8 cellular contexts compared by ENCODE assay signal in the genomic region with DNA sequence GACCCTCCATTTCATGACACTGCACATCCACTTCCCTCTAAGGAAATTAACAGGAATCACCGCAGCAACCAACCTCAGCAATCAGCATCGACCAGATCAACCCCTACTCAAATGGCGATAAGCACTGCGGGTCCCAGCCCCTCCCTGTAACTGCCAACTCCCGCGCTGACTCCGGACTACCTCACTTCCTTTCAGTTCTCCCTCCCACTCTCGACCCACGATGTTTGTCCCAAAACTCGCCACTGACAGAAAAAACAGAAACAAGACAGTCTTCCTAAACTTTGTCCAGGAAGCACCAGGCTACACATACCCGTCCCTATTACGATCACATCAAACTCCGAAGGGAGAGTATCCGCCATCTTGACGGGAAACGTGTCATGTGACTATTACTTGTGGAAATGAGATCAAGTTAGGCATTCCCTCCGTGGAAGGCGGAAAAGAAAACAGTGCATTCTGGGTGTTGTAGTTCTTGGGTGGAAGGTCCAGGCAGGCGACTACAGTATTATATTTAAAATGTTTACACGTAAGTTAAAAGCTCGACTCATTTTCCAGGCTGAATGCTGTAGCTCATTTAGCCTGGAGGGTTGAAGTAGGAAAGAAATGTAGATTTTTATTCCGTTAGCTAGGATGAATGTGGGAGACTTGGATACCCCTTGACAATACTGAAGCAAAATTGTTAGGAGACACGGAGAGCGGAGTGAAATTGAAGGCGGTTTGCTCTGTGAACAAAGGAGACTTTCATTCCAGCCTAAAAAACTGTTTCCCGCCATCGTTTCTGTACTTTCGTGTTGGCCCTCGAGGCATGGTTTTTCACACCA. TPM values are rescaled to one million over a fixed set of nuclear protein-coding genes. Genes with fewer than 3 reads are reported as not detected.
DNase-seq lines count a peak whose midpoint lies in the region; ATAC-seq, FAIRE-seq and TF ChIP-seq lines count a peak whose summit lies in the region.

A gene with protein sequence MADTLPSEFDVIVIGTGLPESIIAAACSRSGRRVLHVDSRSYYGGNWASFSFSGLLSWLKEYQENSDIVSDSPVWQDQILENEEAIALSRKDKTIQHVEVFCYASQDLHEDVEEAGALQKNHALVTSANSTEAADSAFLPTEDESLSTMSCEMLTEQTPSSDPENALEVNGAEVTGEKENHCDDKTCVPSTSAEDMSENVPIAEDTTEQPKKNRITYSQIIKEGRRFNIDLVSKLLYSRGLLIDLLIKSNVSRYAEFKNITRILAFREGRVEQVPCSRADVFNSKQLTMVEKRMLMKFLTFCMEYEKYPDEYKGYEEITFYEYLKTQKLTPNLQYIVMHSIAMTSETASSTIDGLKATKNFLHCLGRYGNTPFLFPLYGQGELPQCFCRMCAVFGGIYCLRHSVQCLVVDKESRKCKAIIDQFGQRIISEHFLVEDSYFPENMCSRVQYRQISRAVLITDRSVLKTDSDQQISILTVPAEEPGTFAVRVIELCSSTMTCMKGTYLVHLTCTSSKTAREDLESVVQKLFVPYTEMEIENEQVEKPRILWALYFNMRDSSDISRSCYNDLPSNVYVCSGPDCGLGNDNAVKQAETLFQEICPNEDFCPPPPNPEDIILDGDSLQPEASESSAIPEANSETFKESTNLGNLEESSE (minus strand): TSS at position 385 of the 818 bp plus-strand sequence. CDS start 26 bp downstream, at position 359.

- H3K27ac ChIP-seq in GM23338 (ENCODE audit: low read depth) (peak within 1 kb of the TSS; percentile 65), MM.1S (ENCODE audit: low read length) (peak within 1 kb of the TSS; percentile 68; the same call in 1 of the 2 replicates), pancreas (peak within 1 kb of the TSS; percentile 17 to 80 (median 51)), transverse colon (peak within 1 kb of the TSS; percentile 72 to 87 (median 82))

- no peaks in the 10 kb centered on the region; the same call in 2 of the 3 replicates for H3K4me1 Mint-ChIP-seq in GM23338
- H3K4me1 Mint-ChIP-seq in activated T-helper 2 cell treated with anti-CD3 and anti-CD28 coated beads, Interferon-gamma antibody, Interleukin-2, Interleukin-4, amounts not matched to agents 10 μg/mL and 5 μg/mL and 100 μg/mL, durations not matched to agents 14 hours and 24 hours and 36 hours (ENCODE audit: low read depth): peaks cover 4% of the 10 kb centered on the region

- H3K9me2 ChIP-seq in GM23338 (ENCODE audit: insufficient read depth) (no peaks in the 10 kb centered on the region), MM.1S (replicated peaks; ENCODE audit: insufficient read depth, low read length) (no peaks in the 10 kb centered on the region)

- TF ChIP-seq POLR2A in transverse colon (IDR thresholded peaks at IDR 0.05): peak; percentile 52

- intact Hi-C loops in activated T-helper 2 cell treated with anti-CD3 and anti-CD28 coated beads, Interferon-gamma antibody, Interleukin-2, Interleukin-4, amounts not matched to agents 10 μg/mL and 5 μg/mL and 100 μg/mL, durations not matched to agents 14 hours and 24 hours and 36 hours (cut with micrococcal nuclease): no loop called here
- intact Hi-C loops in pancreas (cut with DNase I): no loop called here
- intact Hi-C loops in transverse colon (cut with DNase I; ENCODE audit: low total_unique reads): no loop called here

- H3K27me3 ChIP-seq in GM23338 (ENCODE audit: insufficient read depth): no peaks in the 10 kb centered on the region
- H3K27me3 ChIP-seq in MM.1S (replicated peaks; ENCODE audit: insufficient read depth, low read length): no peaks in the 10 kb centered on the region
- H3K27me3 ChIP-seq in pancreas: peaks cover 0 to 16% (median 5%) of the 10 kb centered on the region in 4 donors
- no peaks in the 10 kb centered on the region for H3K27me3 ChIP-seq in transverse colon

- FAIRE-seq in pancreas (lab: Jason Lieb, UNC): peak; percentile 53

- no peak within 1 kb of the TSS for H3K4me3 Mint-ChIP-seq in GM23338
- no peak within 1 kb of the TSS for H3K4me3 Mint-ChIP-seq in activated T-helper 2 cell treated with anti-CD3 and anti-CD28 coated beads, Interferon-gamma antibody, Interleukin-2, Interleukin-4, amounts not matched to agents 10 μg/mL and 5 μg/mL and 100 μg/mL, durations not matched to agents 14 hours and 24 hours and 36 hours (ENCODE audit: low read depth)

- in situ Hi-C loops in transverse colon (cut with MboI; ENCODE audit: low pct_ligation_motif_present in 1 of 4, low pct_unique_long_range_greater_than_20kb in 1 of 4, low sequenced_read_pairs in 3 of 4): no loop called here

- TF ChIP-seq CTCF in GM23338 (conservative IDR thresholded peaks at IDR 0.05; ENCODE audit: low read depth in 2 of 2) (no peak), MM.1S (IDR thresholded peaks at IDR 0.05; ENCODE audit: low read length) (no peak), pancreas (IDR thresholded peaks at IDR 0.05) (no peak), transverse colon (IDR thresholded peaks at IDR 0.05) (no peak)

- H3K9me3 ChIP-seq in MM.1S (replicated peaks; ENCODE audit: insufficient read depth, low read length) (no peaks in the 10 kb centered on the region), pancreas (no peaks in the 10 kb centered on the region), transverse colon (no peaks in the 10 kb centered on the region)

- TF ChIP-seq EP300 in transverse colon (IDR thresholded peaks at IDR 0.05; ENCODE audit: low read depth): no peak

- DNase-seq in Daoy (ENCODE audit: low read depth) (peak; percentile 68), GM23338 (ENCODE audit: low spot score) (peak; percentile 81), MM.1S (peak; percentile 89), glomerular endothelial cell (ENCODE audit: extremely low read depth, low read depth, low spot score) (peak; percentile 68), pancreas (peak in 4 of 6 donors; percentile 50 to 70 (median 64)), transverse colon (peak; percentile 58), NCI-H345 (lab: John Stamatoyannopoulos, UW) (no peak)
- DNase-seq in activated T-helper 2 cell treated with anti-CD3 and anti-CD28 coated beads, Interferon-gamma antibody, Interleukin-2, Interleukin-4, amounts not matched to agents 10 μg/mL and 5 μg/mL and 100 μg/mL, durations not matched to agents 14 hours and 24 hours and 36 hours (ENCODE audit: low spot score): peak; percentile 52

- H3K4me3 ChIP-seq in GM23338 (peak within 1 kb of the TSS; percentile 63), MM.1S (ENCODE audit: low read length) (peak within 1 kb of the TSS; percentile 93), pancreas (peak within 1 kb of the TSS; percentile 29 to 51 (median 42)), transverse colon (peak within 1 kb of the TSS; percentile 22 to 61 (median 42))

- H3K9ac ChIP-seq in MM.1S (ENCODE audit: low read length): peak within 1 kb of the TSS; percentile 82

- H3F3A ChIP-seq in GM23338 (replicated peaks; ENCODE audit: low read depth) (no peaks in the 10 kb centered on the region), MM.1S (ENCODE audit: insufficient read depth, low read length) (no peaks in the 10 kb centered on the region)

- H3K4me2 ChIP-seq in GM23338 (peak within 1 kb of the TSS; percentile 87), MM.1S (ENCODE audit: low read depth, low read length) (peak within 1 kb of the TSS; percentile 74)

- H3K4me1 ChIP-seq in GM23338 (ENCODE audit: insufficient read depth): no peaks in the 10 kb centered on the region; the same call in 1 of the 2 replicates
- H3K4me1 ChIP-seq in MM.1S (ENCODE audit: low read length): peaks cover 4% of the 10 kb centered on the region
- H3K4me1 ChIP-seq in pancreas: no peaks in the 10 kb centered on the region
- peaks cover 0 to 8% (median 0%) of the 10 kb centered on the region in 4 donors for H3K4me1 ChIP-seq in transverse colon

- H3K79me2 ChIP-seq in GM23338 (replicated peaks; ENCODE audit: insufficient read depth) (peaks cover 47% of the 10 kb centered on the region), MM.1S (ENCODE audit: low read length) (peaks cover 47% of the 10 kb centered on the region)

- H3K27ac Mint-ChIP-seq in GM23338: peak within 1 kb of the TSS; percentile 78; the same call in 1 of the 2 replicates
- H3K27ac Mint-ChIP-seq in activated T-helper 2 cell treated with anti-CD3 and anti-CD28 coated beads, Interferon-gamma antibody, Interleukin-2, Interleukin-4, amounts not matched to agents 10 μg/mL and 5 μg/mL and 100 μg/mL, durations not matched to agents 14 hours and 24 hours and 36 hours: no peak within 1 kb of the TSS

- H3K9me3 Mint-ChIP-seq in GM23338: no peaks in the 10 kb centered on the region
- no peaks in the 10 kb centered on the region for H3K9me3 Mint-ChIP-seq in activated T-helper 2 cell treated with anti-CD3 and anti-CD28 coated beads, Interferon-gamma antibody, Interleukin-2, Interleukin-4, amounts not matched to agents 10 μg/mL and 5 μg/mL and 100 μg/mL, durations not matched to agents 14 hours and 24 hours and 36 hours

- H3K36me3 ChIP-seq in GM23338 (ENCODE audit: insufficient read depth) (no peaks in the 10 kb centered on the region), MM.1S (replicated peaks; ENCODE audit: insufficient read depth, low read length) (no peaks in the 10 kb centered on the region), pancreas (no peaks in the 10 kb centered on the region), transverse colon (no peaks in the 10 kb centered on the region)

- H2AFZ ChIP-seq in GM23338 (peak within 1 kb of the TSS; percentile 33; the same call in 1 of the 2 replicates), MM.1S (ENCODE audit: low read length) (peak within 1 kb of the TSS; percentile 96)

- WGBS in pancreas, 2 donors: 0 to 16% methylated on average over 29 of the region's 29 CpGs
- WGBS in transverse colon (ENCODE audit: low coverage in 1 of 2), 2 donors: 0 to 32% methylated on average over 7 to 29 of the region's 29 CpGs

- H3K27me3 Mint-ChIP-seq in GM23338 (ENCODE audit: insufficient read depth, low read depth, poor library complexity): no peaks in the 10 kb centered on the region
- peaks cover 4% of the 10 kb centered on the region for H3K27me3 Mint-ChIP-seq in activated T-helper 2 cell treated with anti-CD3 and anti-CD28 coated beads, Interferon-gamma antibody, Interleukin-2, Interleukin-4, amounts not matched to agents 10 μg/mL and 5 μg/mL and 100 μg/mL, durations not matched to agents 14 hours and 24 hours and 36 hours (ENCODE audit: low read depth)

- no peaks in the 10 kb centered on the region for H4K20me1 ChIP-seq in GM23338 (replicated peaks; ENCODE audit: insufficient read depth)
- no peaks in the 10 kb centered on the region for H4K20me1 ChIP-seq in MM.1S (ENCODE audit: insufficient read depth, low read length)

- no peaks in the 10 kb centered on the region for H3K36me3 Mint-ChIP-seq in GM23338 (ENCODE audit: low read depth)
- H3K36me3 Mint-ChIP-seq in activated T-helper 2 cell treated with anti-CD3 and anti-CD28 coated beads, Interferon-gamma antibody, Interleukin-2, Interleukin-4, amounts not matched to agents 10 μg/mL and 5 μg/mL and 100 μg/mL, durations not matched to agents 14 hours and 24 hours and 36 hours (ENCODE audit: low read depth): peaks cover 10% of the 10 kb centered on the region

- ATAC-seq in GM23338: peak; percentile 97
- ATAC-seq in pancreas: peak; percentile 98 to 99 (median 98)

RNA-seq across cellular contexts. Expression of the gene that starts here (rescaled TPM):
- total RNA-seq in Daoy (2014; rRNA removed; shearing (Covaris generic)): 13.2 and 13.3 TPM in 2 replicates
- total RNA-seq in GM23338 (2014; rRNA removed; shearing (Covaris generic)): 17.9 and 19.1 TPM in 2 replicates
- polyA plus RNA-seq in GM23338 (2016; fragmentation: Nextera tagmentation; extraction: Ambion mirVana): 19.0 and 20.2 TPM in 2 replicates
- total RNA-seq in activated T-helper 2 cell treated with anti-CD3 and anti-CD28 coated beads, Interferon-gamma antibody, Interleukin-2, Interleukin-4, amounts not matched to agents 10 μg/mL and 5 μg/mL and 100 μg/mL, durations not matched to agents 14 hours and 24 hours and 36 hours: 13.1 and 16.3 TPM in 2 replicates
- 21.5 and 22.2 TPM in 2 replicates for total RNA-seq in glomerular endothelial cell
- 10 to 100 TPM in 1 of 6 donors, 1 to 10 TPM in 5; 5.1 to 10.6 (median 7.9) TPM for total RNA-seq in pancreas
- 10 to 100 TPM in 1 of 2 donors, 1 to 10 TPM in 1; 3.9 to 10.7 TPM for polyA plus RNA-seq in pancreas
- 10 to 100 TPM in 3 of 4 donors, 1 to 10 TPM in 1; 7.8 to 22.8 (median 14.4) TPM for total RNA-seq in transverse colon

Comparison
In these comparisons a context has a peak if more than half of its experiments do, and no peak if none do; other contexts are left out.
1. H3K4me3 ChIP-seq: peak in every context shown above with its lines; median percentile 93 in MM.1S; 63 in GM23338; 42 in transverse colon; 42 in pancreas.